ENCODE assay signal across 8 cellular contexts in the genomic region with DNA sequence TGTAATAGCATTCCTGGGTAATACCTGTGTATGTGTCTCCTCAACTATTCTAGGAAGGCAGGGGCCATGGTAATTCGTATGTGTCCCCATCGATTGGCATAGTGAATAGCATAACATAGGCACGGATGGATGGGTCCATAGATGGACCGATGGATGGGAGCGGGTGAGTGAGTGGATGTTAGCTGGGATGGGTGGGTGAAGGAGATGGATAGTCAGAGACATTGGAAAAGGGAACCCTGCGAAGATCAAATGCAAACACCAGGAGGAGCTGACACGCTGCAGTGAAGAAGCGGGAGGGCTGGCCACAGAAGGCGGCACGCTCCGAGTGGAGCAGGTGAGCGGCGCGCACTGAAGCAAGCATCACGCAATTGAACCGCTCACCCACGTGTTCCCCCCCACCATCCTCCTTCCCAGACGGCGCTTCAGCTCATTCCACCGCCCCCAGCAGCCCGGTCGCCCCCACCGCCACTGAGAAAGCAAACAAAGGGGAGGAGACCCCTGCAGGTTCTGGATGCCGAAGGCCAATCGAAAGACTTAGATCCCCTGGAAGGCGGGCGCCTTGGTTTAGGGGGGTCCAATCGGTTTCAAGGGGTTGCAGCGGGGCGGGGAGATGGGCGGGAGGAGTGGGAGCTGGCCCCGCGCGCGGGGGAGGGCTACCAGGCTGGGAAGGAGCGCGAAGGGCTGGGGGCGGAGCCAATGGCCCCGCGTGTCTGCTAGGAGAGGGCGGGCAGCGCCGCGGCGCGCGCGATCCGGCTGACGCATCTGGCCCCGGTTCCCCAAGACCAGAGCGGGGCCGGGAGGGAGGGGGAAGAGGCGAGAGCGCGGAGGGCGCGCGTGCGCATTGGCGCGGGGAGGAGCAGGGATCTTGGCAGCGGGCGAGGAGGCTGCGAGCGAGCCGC. TPM values are rescaled to one million over a fixed set of nuclear protein-coding genes. Genes with fewer than 3 reads are reported as not detected.
A peak's percentile ranks its signal among the peaks of the same experiment; 100 is the strongest.
DNase-seq lines count a peak whose midpoint lies in the region; ATAC-seq and TF ChIP-seq lines count a peak whose summit lies in the region.

ARRB2 (plus strand) TSS at position 839 of the 899 bp plus-strand sequence. CDS start 90 bp downstream, outside the sequence.

- peak within 1 kb of the TSS; percentile 94 for H3K27ac ChIP-seq in thymus (ENCODE audit: low read depth)

- under 1% methylated on average over 67 of the region's 67 CpGs for WGBS in thymus

- peak; percentile 43 for TF ChIP-seq POLR2A in GM10847 (IDR thresholded peaks at IDR 0.05; ENCODE audit: extremely low read depth, insufficient read length)

- peaks cover 3% of the 10 kb centered on the region for H3K36me3 Mint-ChIP-seq in activated naive CD8-positive, alpha-beta T cell
- H3K36me3 Mint-ChIP-seq in glutamatergic neuron (ENCODE audit: unreplicated experiment): no peaks in the 10 kb centered on the region
- H3K36me3 Mint-ChIP-seq in osteocyte (ENCODE audit: unreplicated experiment): no peaks in the 10 kb centered on the region

- H3K4me3 Mint-ChIP-seq in activated naive CD8-positive, alpha-beta T cell: peak within 1 kb of the TSS; percentile 88
- H3K4me3 Mint-ChIP-seq in glutamatergic neuron (ENCODE audit: unreplicated experiment) (peak within 1 kb of the TSS; percentile 92), osteocyte (ENCODE audit: unreplicated experiment) (peak within 1 kb of the TSS; percentile 82)

- no peaks in the 10 kb centered on the region for H3K27me3 ChIP-seq in thymus (ENCODE audit: control insufficient read depth, insufficient read depth)

- no peaks in the 10 kb centered on the region for H3K27me3 Mint-ChIP-seq in activated naive CD8-positive, alpha-beta T cell
- peaks cover 14% of the 10 kb centered on the region for H3K27me3 Mint-ChIP-seq in glutamatergic neuron (ENCODE audit: unreplicated experiment)
- no peaks in the 10 kb centered on the region for H3K27me3 Mint-ChIP-seq in osteocyte (ENCODE audit: unreplicated experiment)

- H3K27ac Mint-ChIP-seq in activated naive CD8-positive, alpha-beta T cell: peak within 1 kb of the TSS; percentile 93
- peak within 1 kb of the TSS; percentile 92 for H3K27ac Mint-ChIP-seq in glutamatergic neuron (ENCODE audit: unreplicated experiment)
- H3K27ac Mint-ChIP-seq in osteocyte (ENCODE audit: unreplicated experiment): peak within 1 kb of the TSS; percentile 77

- peak; percentile 93 for DNase-seq in NCI-H1092 treated with DMSO at 0.1 percent for 48 hours (lab: John Stamatoyannopoulos, UW)
- DNase-seq in SKM-1 (lab: John Stamatoyannopoulos, UW; ENCODE audit: unreplicated experiment): peak; percentile 86
- DNase-seq in glutamatergic neuron: peak; percentile 96
- peak; percentile 99 for DNase-seq in osteocyte (ENCODE audit: extremely low spot score, unreplicated experiment)

- TF ChIP-seq CTCF in glutamatergic neuron (IDR thresholded peaks at IDR 0.05; ENCODE audit: partially characterized antibody, unreplicated experiment) (peak; percentile 39), osteocyte (IDR thresholded peaks at IDR 0.05) (peak; percentile 70)

- H3K4me1 Mint-ChIP-seq in activated naive CD8-positive, alpha-beta T cell (ENCODE audit: low read depth): peaks cover 49% of the 10 kb centered on the region
- H3K4me1 Mint-ChIP-seq in glutamatergic neuron (ENCODE audit: low read depth, unreplicated experiment) (peaks cover 11% of the 10 kb centered on the region), osteocyte (ENCODE audit: unreplicated experiment) (peaks cover 15% of the 10 kb centered on the region)

- peaks cover 25% of the 10 kb centered on the region for H3K4me1 ChIP-seq in thymus (ENCODE audit: control insufficient read depth, insufficient read depth, low read length)

- no peaks in the 10 kb centered on the region for H3K9me3 ChIP-seq in thymus (ENCODE audit: control insufficient read depth)

- peak within 1 kb of the TSS; percentile 85 for H3K4me3 ChIP-seq in thymus (ENCODE audit: low read length)

- no peaks in the 10 kb centered on the region for H3K9me3 Mint-ChIP-seq in activated naive CD8-positive, alpha-beta T cell (ENCODE audit: low read depth)
- H3K9me3 Mint-ChIP-seq in glutamatergic neuron (ENCODE audit: unreplicated experiment) (peaks cover 9% of the 10 kb centered on the region), osteocyte (ENCODE audit: unreplicated experiment) (no peaks in the 10 kb centered on the region)

- ATAC-seq in HG02610 (IDR thresholded peaks at IDR 0.05; ENCODE audit: unreplicated experiment): peak; percentile 84

- H3K36me3 ChIP-seq in thymus (ENCODE audit: control insufficient read depth, insufficient read depth): no peaks in the 10 kb centered on the region

RNA-seq across cellular contexts. Expression of gene ARRB2, which starts in this region (rescaled TPM):
- total RNA-seq in glutamatergic neuron (ENCODE audit: unreplicated experiment) (106 TPM), osteocyte (19.4 and 23.6 TPM in 2 replicates)
- polyA plus RNA-seq in thymus: 91.2 TPM

Comparison
In these comparisons a context has a peak if more than half of its experiments do, and no peak if none do; other contexts are left out.
1. Peak in every context shown above with its lines: DNase-seq, ATAC-seq, H3K4me3 ChIP-seq and H3K27ac ChIP-seq.